8 cellular contexts compared by ENCODE assay signal in the genomic region with DNA sequence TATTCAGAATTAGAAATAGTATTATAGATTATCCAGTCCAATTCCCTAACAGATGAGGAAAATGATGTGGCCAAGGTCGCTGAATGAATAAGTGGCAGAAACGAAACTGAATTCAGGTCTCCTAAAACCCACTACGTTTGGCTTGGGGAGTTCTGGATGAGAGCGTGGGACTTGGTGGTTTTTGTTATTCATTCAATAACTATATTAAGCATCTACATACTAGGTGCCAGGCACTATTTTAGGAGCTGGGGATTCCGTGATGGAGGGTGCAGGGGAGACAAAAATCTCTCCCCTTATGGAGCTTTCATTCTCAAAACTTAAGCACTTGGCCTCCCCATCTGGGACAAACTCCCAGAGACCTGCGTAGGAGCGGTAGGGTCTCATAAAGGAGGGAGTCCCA. TPM values are rescaled to one million over a fixed set of nuclear protein-coding genes. Genes with fewer than 3 reads are reported as not detected.
A peak's percentile ranks its signal among the peaks of the same experiment; 100 is the strongest.
DNase-seq lines count a peak whose midpoint lies in the region; ATAC-seq, FAIRE-seq and TF ChIP-seq lines count a peak whose summit lies in the region.

No MANE protein-coding gene starts in this region.

- ATAC-seq in HG02678 (IDR thresholded peaks at IDR 0.05; ENCODE audit: unreplicated experiment): peak; percentile 1
- ATAC-seq in HG03095 (IDR thresholded peaks at IDR 0.05; ENCODE audit: unreplicated experiment): no peak

- H3K27me3 ChIP-seq in brain microvascular endothelial cell (replicated peaks) (peaks cover 46% of the 10 kb centered on the region), mucosa of rectum (ENCODE audit: control insufficient read depth in 2 of 2, insufficient read depth in 2 of 2, low read length in 2 of 2) (peaks cover 28 to 42% of the 10 kb centered on the region in 2 donors)

- no peak for TF ChIP-seq CTCF in 22Rv1 (IDR thresholded peaks at IDR 0.05)
- no peak for TF ChIP-seq CTCF in brain microvascular endothelial cell (IDR thresholded peaks at IDR 0.05; ENCODE audit: low read depth, low read length, missing control alignments)

- FAIRE-seq in frontal cortex (lab: Jason Lieb, UNC): no peak

- no peak overlapping the region for H3K9ac ChIP-seq in mucosa of rectum (ENCODE audit: low read depth in 1 of 2, low read length in 2 of 2)

- DNase-seq in brain microvascular endothelial cell: no peak
- no peak for DNase-seq in HK-2 (ENCODE audit: unreplicated experiment)
- DNase-seq in frontal cortex (ENCODE audit: low spot score in 2 of 2): no peak
- no peak for DNase-seq in AG20443 (ENCODE audit: low spot score)

- H3K36me3 ChIP-seq in brain microvascular endothelial cell (replicated peaks): no peaks in the 10 kb centered on the region
- H3K36me3 ChIP-seq in mucosa of rectum (ENCODE audit: control insufficient read depth in 2 of 2, insufficient read depth in 2 of 2, low read length in 2 of 2): no peaks in the 10 kb centered on the region

- peak overlapping the region; percentile 59 for H3K27ac ChIP-seq in 22Rv1
- no peak overlapping the region for H3K27ac ChIP-seq in brain microvascular endothelial cell
- no peak overlapping the region for H3K27ac ChIP-seq in mucosa of rectum (ENCODE audit: low read depth in 2 of 2, low read length in 2 of 2)

- H3K4me1 ChIP-seq in mucosa of rectum (ENCODE audit: control insufficient read depth in 2 of 2, insufficient read depth in 2 of 2, low read length in 2 of 2): peaks cover 0 to 9% of the 10 kb centered on the region in 2 donors

- in situ Hi-C loops in brain microvascular endothelial cell (cut with HindIII; ENCODE audit: low pct_ligation_motif_present, low sequenced_read_pairs): no loop called here

- H3K4me3 ChIP-seq in brain microvascular endothelial cell (ENCODE audit: low read depth, low read length): peak overlapping the region; percentile 74
- peak overlapping the region; percentile 70 to 83 for H3K4me3 ChIP-seq in mucosa of rectum (ENCODE audit: low read length in 2 of 2)

- H3K9me3 ChIP-seq in mucosa of rectum (ENCODE audit: control insufficient read depth in 2 of 2, low read length in 2 of 2): no peaks in the 10 kb centered on the region

RNA-seq across cellular contexts. Expression of gene CCDC184, which starts 0.8 kb away (rescaled TPM):
- 18.8 TPM for total RNA-seq in frontal cortex

RNA-seq across cellular contexts. Expression of gene OR10AD1, which starts 20.4 kb away (rescaled TPM):
- total RNA-seq in frontal cortex: not detected

RNA-seq across cellular contexts. Expression of gene ASB8, which starts 25.3 kb away (rescaled TPM):
- 37.1 TPM for total RNA-seq in frontal cortex
